ENCODE assay signal across 7 cellular contexts in genomic region chrX:101407167-101407747, GRCh38. TPM values are rescaled to one million over a fixed set of nuclear protein-coding genes. Genes with fewer than 3 reads are reported as not detected.
A peak's percentile ranks its signal among the peaks of the same experiment; 100 is the strongest.
DNase-seq lines count a peak whose midpoint lies in the region; ATAC-seq and TF ChIP-seq lines count a peak whose summit lies in the region.
"Had no signal": no experiment of that assay in that cellular context is flagged by ENCODE, and none has a peak within 500 bp of the region (broad histone marks: within the 10 kb centered on the region; RNA-seq: fewer than 3 reads in every experiment).

No MANE protein-coding gene starts in this region.

- peak overlapping the region; percentile 71 for H3K4me2 ChIP-seq in OCI-LY7 (ENCODE audit: low read length)

- in situ Hi-C loops in transverse colon (cut with MboI; ENCODE audit: low pct_ligation_motif_present in 1 of 4, low pct_unique_long_range_greater_than_20kb in 1 of 4, low sequenced_read_pairs in 3 of 4), result loop anchor here in 2 of 4 donors (25.0 kb wide), 2 partner anchors 230 to 355 kb away; no protein-coding TSS in a partner anchor

- H3K36me3 Mint-ChIP-seq in Calu3 (ENCODE audit: insufficient read depth, unreplicated experiment), result peaks cover 34% of the 10 kb centered on the region

- H3K36me3 ChIP-seq in OCI-LY7 (ENCODE audit: insufficient read depth, low read length) (peaks cover 48% of the 10 kb centered on the region), heart left ventricle (peaks cover 0 to 12% (median 5%) of the 10 kb centered on the region in 9 donors), transverse colon (no peaks in the 10 kb centered on the region)

- peaks cover 80% of the 10 kb centered on the region for H3K79me2 ChIP-seq in OCI-LY7 (ENCODE audit: insufficient read depth, low read depth, low read length)

- peaks cover 8% of the 10 kb centered on the region for H3K4me1 Mint-ChIP-seq in Calu3 (ENCODE audit: low read depth, unreplicated experiment)

- H3K27me3 ChIP-seq in heart left ventricle, result no peaks in the 10 kb centered on the region
- H3K27me3 ChIP-seq in transverse colon, result no peaks in the 10 kb centered on the region

- POLR2A ChIA-PET in OCI-LY7 (lab: Charles Lee), result interaction anchor here (1.8 kb wide), 1 partner anchor 16 kb away, joined by 4 read pairs; the partner anchor contains the start of gene RPL36A

- no peak for TF ChIP-seq EP300 in transverse colon (IDR thresholded peaks at IDR 0.05; ENCODE audit: low read depth)

- H3K9me3 Mint-ChIP-seq in Calu3 (ENCODE audit: low read depth, unreplicated experiment), result no peaks in the 10 kb centered on the region

- H3K27ac ChIP-seq in OCI-LY7 (ENCODE audit: low read depth, low read length, poor library complexity, severe bottlenecking) (peak overlapping the region; percentile 69), heart left ventricle (peak overlapping the region in 11 of 12 donors; percentile 70 to 97 (median 91)), transverse colon (peak overlapping the region; percentile 81 to 94 (median 92))

- 1 to 27% (median 13%) methylated on average over 15 of the region's 15 CpGs for WGBS in heart left ventricle, 4 donors
- WGBS in transverse colon (ENCODE audit: low coverage in 1 of 2), 2 donors, result 41% methylated on average over 15 of the region's 15 CpGs; no CpG with 5 or more reads in 1 of the 2 donors

- no peaks in the 10 kb centered on the region for H3K27me3 Mint-ChIP-seq in Calu3 (ENCODE audit: unreplicated experiment)

- CTCF ChIA-PET in Calu3 (lab: Charles Lee), result no interaction called here
- CTCF ChIA-PET in OCI-LY7 (lab: Charles Lee; ENCODE audit: unreplicated experiment), result no interaction called here

- TF ChIP-seq POLR2A in heart left ventricle (IDR thresholded peaks at IDR 0.05) (no peak), transverse colon (IDR thresholded peaks at IDR 0.05) (no peak)

- H3K4me3 ChIP-seq in OCI-LY7 (ENCODE audit: low read depth, low read length, poor library complexity, severe bottlenecking) (peak overlapping the region; percentile 97), heart left ventricle (peak overlapping the region; percentile 21 to 97 (median 67)), transverse colon (peak overlapping the region; percentile 29 to 67 (median 50))

- BruUV-seq in Calu3 (replicated peaks; lab: Mats Ljungman, UMichigan) (no TSS peak), OCI-LY7 (replicated peaks; lab: Mats Ljungman, UMichigan) (no TSS peak)

- H3K4me1 ChIP-seq in OCI-LY7 (ENCODE audit: insufficient read depth, low read length, poor library complexity, severe bottlenecking) (peaks cover 5% of the 10 kb centered on the region), heart left ventricle (peaks cover 0 to 33% (median 13%) of the 10 kb centered on the region in 12 donors), transverse colon (peaks cover 0 to 31% (median 2%) of the 10 kb centered on the region in 4 donors)

- ATAC-seq in heart left ventricle (peak in 3 of 4 donors; percentile 3), HG02623 (IDR thresholded peaks at IDR 0.05; ENCODE audit: unreplicated experiment) (no peak)

- H3K9me3 ChIP-seq in OCI-LY7 (ENCODE audit: low read length), result no peaks in the 10 kb centered on the region
- no peaks in the 10 kb centered on the region for H3K9me3 ChIP-seq in heart left ventricle
- H3K9me3 ChIP-seq in transverse colon, result no peaks in the 10 kb centered on the region

- H2AFZ ChIP-seq in OCI-LY7 (ENCODE audit: low read length), result peak overlapping the region; percentile 34; the same call in 1 of the 2 replicates

- H3K4me3 Mint-ChIP-seq in Calu3 (ENCODE audit: low read depth, unreplicated experiment), result peak overlapping the region; percentile 80

- DNase-seq in Calu3, result no peak
- DNase-seq in OCI-LY7 (ENCODE audit: low spot score), result peak; percentile 45
- DNase-seq in heart left ventricle, result no peak
- DNase-seq in transverse colon, result no peak
- no peak for DNase-seq in cerebellar cortex (ENCODE audit: low spot score)

- peak overlapping the region; percentile 90 for H3K27ac Mint-ChIP-seq in Calu3 (ENCODE audit: unreplicated experiment)

- TF ChIP-seq CTCF in Calu3 (IDR thresholded peaks at IDR 0.05; ENCODE audit: unreplicated experiment) (no peak), OCI-LY7 (conservative IDR thresholded peaks at IDR 0.05; ENCODE audit: low read length) (no peak), heart left ventricle (IDR thresholded peaks at IDR 0.05) (no peak), transverse colon (IDR thresholded peaks at IDR 0.05) (no peak)

- no peaks in the 10 kb centered on the region for H4K20me1 ChIP-seq in OCI-LY7 (ENCODE audit: insufficient read depth, low read length)

- no peaks in the 10 kb centered on the region for H3K9me2 ChIP-seq in OCI-LY7 (ENCODE audit: insufficient read depth, low read length)

- intact Hi-C loops in Calu3 (cut with micrococcal nuclease; ENCODE audit: unreplicated experiment) (no loop called here), OCI-LY7 (cut with micrococcal nuclease; ENCODE audit: unreplicated experiment) (loop anchor here (5.0 kb wide), 1 partner anchor 60 kb away; the partner anchor contains the start of gene TIMM8A), heart left ventricle (cut with DNase I) (no loop called here), transverse colon (cut with DNase I; ENCODE audit: low total_unique reads) (no loop called here)

RNA-seq across cellular contexts. Expression of gene GLA, which starts 0.5 kb away (rescaled TPM):
- total RNA-seq in Calu3 (2022), result 61.2 and 63.6 TPM in 2 replicates
- 47.6 and 51.1 TPM in 2 replicates for total RNA-seq in OCI-LY7 (2014; rRNA removed; shearing (Covaris generic))
- total RNA-seq in OCI-LY7 (2022), result 48.7 and 49.4 TPM in 2 replicates
- 10 to 100 TPM in 7 of 9 donors, 1 to 10 TPM in 2; 5.2 to 27.5 (median 11.1) TPM for total RNA-seq in heart left ventricle
- 10 to 100 TPM; 16.4 to 19.9 TPM for polyA plus RNA-seq in heart left ventricle
- 10 to 100 TPM in 2 of 4 donors, 1 to 10 TPM in 2; 1.4 to 20.8 (median 13.5) TPM for total RNA-seq in transverse colon

RNA-seq across cellular contexts. Expression of gene HNRNPH2, which starts 0.8 kb away (rescaled TPM):
- total RNA-seq in Calu3 (2022) (71.8 and 74.2 TPM in 2 replicates), OCI-LY7 (2022) (33.1 and 38.1 TPM in 2 replicates), heart left ventricle (10 to 100 TPM; 36.5 to 71.8 (median 56.8) TPM), transverse colon (10 to 100 TPM in 3 of 4 donors, 1 to 10 TPM in 1; 9.7 to 46.1 (median 33.2) TPM)
- 23.5 and 29.3 TPM in 2 replicates for total RNA-seq in OCI-LY7 (2014; rRNA removed; shearing (Covaris generic))
- polyA plus RNA-seq in heart left ventricle, result 10 to 100 TPM; 37.0 to 71.9 TPM

RNA-seq across cellular contexts. Expression of gene RPL36A, which starts 16.4 kb away (rescaled TPM):
- total RNA-seq in Calu3 (2022), result 238 and 239 TPM in 2 replicates
- total RNA-seq in OCI-LY7 (2014; rRNA removed; shearing (Covaris generic)), result 2,042 and 2,127 TPM in 2 replicates
- 431 and 447 TPM in 2 replicates for total RNA-seq in OCI-LY7 (2022)
- 100 to 1,000 TPM in 2 of 9 donors, 10 to 100 TPM in 7; 47.8 to 757 (median 69.7) TPM for total RNA-seq in heart left ventricle
- 1,000 to 10,000 TPM; 1,215 to 2,246 TPM for polyA plus RNA-seq in heart left ventricle
- 100 to 1,000 TPM; 227 to 838 (median 617) TPM for total RNA-seq in transverse colon

RNA-seq across cellular contexts. Expression of gene BTK, which starts 21.3 kb away (rescaled TPM):
- total RNA-seq in Calu3 (2022) (not detected in 2 replicates), OCI-LY7 (2022) (140 and 147 TPM in 2 replicates), heart left ventricle (10 to 100 TPM in 1 of 9 donors, 1 to 10 TPM in 4, under 1 TPM in 4; 0.25 to 18.8 (median 1.6) TPM), transverse colon (1 to 10 TPM in 3 of 4 donors, under 1 TPM in 1; 0.40 to 7.9 (median 4.4) TPM)
- 126 and 133 TPM in 2 replicates for total RNA-seq in OCI-LY7 (2014; rRNA removed; shearing (Covaris generic))
- polyA plus RNA-seq in heart left ventricle, result 1 to 10 TPM; 1.4 to 1.5 TPM
- total RNA-seq: LHCN-M2 had no signal

RNA-seq across cellular contexts. Expression of gene TIMM8A, which starts 58.7 kb away (rescaled TPM):
- 30.9 and 31.1 TPM in 2 replicates for total RNA-seq in Calu3 (2022)
- total RNA-seq in OCI-LY7 (2014; rRNA removed; shearing (Covaris generic)), result 11.0 and 14.9 TPM in 2 replicates
- 29.3 and 33.5 TPM in 2 replicates for total RNA-seq in OCI-LY7 (2022)
- total RNA-seq in heart left ventricle, result 10 to 100 TPM in 7 of 9 donors, 1 to 10 TPM in 2; 2.9 to 29.4 (median 17.5) TPM
- polyA plus RNA-seq in heart left ventricle, result 10 to 100 TPM; 11.9 to 29.4 TPM
- total RNA-seq in transverse colon, result 1 to 10 TPM; 2.8 to 8.6 (median 5.5) TPM
